Comparison of ENCODE assay signal across 8 cellular contexts in genomic region chr7:26199301-26200112, GRCh38. TPM values are rescaled to one million over a fixed set of nuclear protein-coding genes. Genes with fewer than 3 reads are reported as not detected.
A peak's percentile ranks its signal among the peaks of the same experiment; 100 is the strongest.
DNase-seq lines count a peak whose midpoint lies in the region; ATAC-seq and TF ChIP-seq lines count a peak whose summit lies in the region.

No MANE protein-coding gene starts in this region.

- peak overlapping the region; percentile 100 for H3K27ac ChIP-seq in BLaER1

- peak overlapping the region; percentile 90 for H3K4me3 ChIP-seq in BLaER1
- peak overlapping the region; percentile 96 for H3K4me3 ChIP-seq in Jurkat, Clone E6-1 (ENCODE audit: low read length)

- ATAC-seq in HG03460 (IDR thresholded peaks at IDR 0.05; ENCODE audit: unreplicated experiment) (no peak), GM21528 (IDR thresholded peaks at IDR 0.05; ENCODE audit: low FRiP score, unreplicated experiment) (no peak)

- DNase-seq in Jurkat, Clone E6-1 (ENCODE audit: low read depth, low spot score): peak; percentile 52
- DNase-seq in T-helper 9 cell: peak; percentile 57
- DNase-seq in immature natural killer cell: peak in 2 of 3 donors; percentile 51 to 79
- peak; percentile 37 to 52 for DNase-seq in stimulated activated CD4-positive, alpha-beta T cell treated with anti-CD3 and anti-CD28 coated beads, Interleukin-12 subunit alpha, Interleukin-12 subunit beta, amount 100 ng/mL, for 24 hours (ENCODE audit: low read depth in 2 of 2)

- peaks cover 45% of the 10 kb centered on the region for H3K36me3 ChIP-seq in BLaER1

- no peak for TF ChIP-seq CTCF in brain (conservative IDR thresholded peaks at IDR 0.05)

- H3K27me3 ChIP-seq in BLaER1: no peaks in the 10 kb centered on the region

- H3K9me3 ChIP-seq in BLaER1: no peaks in the 10 kb centered on the region

- H3K9me3 Mint-ChIP-seq in brain (peaks cover 0 to 14% (median 2%) of the 10 kb centered on the region in 5 experiments), immature natural killer cell (peaks cover 0 to 4% (median 0%) of the 10 kb centered on the region in 6 donors)

- peaks cover 77% of the 10 kb centered on the region for H4K20me1 ChIP-seq in BLaER1

- H3K27ac Mint-ChIP-seq in brain: peak overlapping the region; percentile 100
- H3K27ac Mint-ChIP-seq in immature natural killer cell: peak overlapping the region; percentile 96 to 100 (median 100)

- peak overlapping the region; percentile 100 for H3K9ac ChIP-seq in BLaER1

- H3K4me1 Mint-ChIP-seq in brain: peaks cover 56% of the 10 kb centered on the region
- peaks cover 73 to 74% of the 10 kb centered on the region in 2 donors for H3K4me1 Mint-ChIP-seq in immature natural killer cell

- H3K36me3 Mint-ChIP-seq in brain: peaks cover 69% of the 10 kb centered on the region
- H3K36me3 Mint-ChIP-seq in immature natural killer cell: peaks cover 36 to 46% (median 43%) of the 10 kb centered on the region in 3 donors

- H3K4me3 Mint-ChIP-seq in brain: peak overlapping the region; percentile 97 to 100 (median 99)
- peak overlapping the region; percentile 98 to 100 (median 100) for H3K4me3 Mint-ChIP-seq in immature natural killer cell

- peaks cover 33% of the 10 kb centered on the region for H3K4me1 ChIP-seq in BLaER1

- H3K27me3 Mint-ChIP-seq in brain (peaks cover 20% of the 10 kb centered on the region), immature natural killer cell (ENCODE audit: low read depth in 3 of 3) (peaks cover 40 to 61% (median 55%) of the 10 kb centered on the region in 3 donors)

- peak overlapping the region; percentile 81 for H3K4me2 ChIP-seq in BLaER1

RNA-seq across cellular contexts. Expression of gene HNRNPA2B1, which starts 1.0 kb away (rescaled TPM):
- 1,958 TPM for polyA plus RNA-seq in Jurkat, Clone E6-1 (2012; ENCODE audit: insufficient read depth, insufficient read length)
- polyA plus RNA-seq in brain (ENCODE audit: insufficient read depth, low read depth, low replicate concordance) (772 TPM), immature natural killer cell (100 to 1,000 TPM; 442 to 823 (median 643) TPM)

RNA-seq across cellular contexts. Expression of gene CBX3, which starts 2.0 kb away (rescaled TPM):
- 591 TPM for polyA plus RNA-seq in Jurkat, Clone E6-1 (2012; ENCODE audit: insufficient read depth, insufficient read length)
- polyA plus RNA-seq in brain (ENCODE audit: insufficient read depth, low read depth, low replicate concordance) (89.7 TPM), immature natural killer cell (100 to 1,000 TPM in 2 of 3 donors, 10 to 100 TPM in 1; 86.1 to 121 (median 103) TPM)

RNA-seq across cellular contexts. Expression of gene NFE2L3, which starts 47.5 kb away (rescaled TPM):
- 25.8 TPM for polyA plus RNA-seq in Jurkat, Clone E6-1 (2012; ENCODE audit: insufficient read depth, insufficient read length)
- 7.1 TPM for polyA plus RNA-seq in brain (ENCODE audit: insufficient read depth, low read depth, low replicate concordance)
- 1 to 10 TPM; 3.5 to 5.5 (median 4.5) TPM for polyA plus RNA-seq in immature natural killer cell
